ENCODE assay signal across 12 cellular contexts in the genomic region with DNA sequence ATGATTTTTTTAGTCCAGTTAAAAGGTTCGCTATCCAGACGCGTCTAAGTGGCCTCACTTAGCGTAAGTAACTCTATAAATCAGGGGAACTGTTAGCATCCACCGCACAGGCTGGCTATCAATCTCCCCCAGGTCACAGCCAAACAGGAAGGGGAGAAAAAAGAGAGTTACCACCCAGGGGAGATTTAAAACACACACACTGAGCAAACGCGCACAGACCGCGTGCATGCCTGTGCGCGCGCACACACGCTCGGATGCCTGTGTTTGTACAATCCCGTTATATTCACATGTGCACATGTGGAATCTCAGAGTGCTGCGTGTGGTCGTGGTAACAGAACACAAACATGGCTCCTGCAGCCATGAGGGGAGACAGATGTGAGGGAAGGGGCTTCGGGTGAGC.
DNase-seq lines count a peak whose midpoint lies in the region; ATAC-seq and TF ChIP-seq lines count a peak whose summit lies in the region.
"Had no signal": no experiment of that assay in that cellular context is flagged by ENCODE, and none has a peak within 500 bp of the region (broad histone marks: within the 10 kb centered on the region; RNA-seq: fewer than 3 reads in every experiment).

No MANE protein-coding gene starts in this region.

- 0 out of 22 replicates have a peak overlapping the region, but pooled peaks of 2 of the 11 experiments have one; percentile 6 to 9 for H3K9ac ChIP-seq in BLaER1 treated with 17β-estradiol and CSF1 and Interleukin-3, amounts not matched to agents 10 nM and 100 nM
- no peak overlapping the region for H3K9ac ChIP-seq in H9 (ENCODE audit: extremely low read depth, insufficient read length, low read length)
- H3K9ac ChIP-seq in trophoblast cell (ENCODE audit: low read length): no peak overlapping the region

- H3K36me3 ChIP-seq in BLaER1 treated with 17β-estradiol and CSF1 and Interleukin-3, amounts not matched to agents 10 nM and 100 nM: no peaks in the 10 kb centered on the region
- no peaks in the 10 kb centered on the region for H3K36me3 ChIP-seq in trophoblast cell (ENCODE audit: control insufficient read depth in 1 of 2, insufficient read depth in 2 of 2, low read length in 2 of 2)
- H3K36me3 ChIP-seq: neutrophil had no signal

- H2AK5ac ChIP-seq in H9 (ENCODE audit: insufficient read length, low read length) (no peak overlapping the region), trophoblast cell (ENCODE audit: low read length) (no peak overlapping the region)

- H3K23me2 ChIP-seq in H9 (ENCODE audit: insufficient read length, low read depth, low read length, poor library complexity, severe bottlenecking): no peaks in the 10 kb centered on the region

- no peak overlapping the region for H3K56ac ChIP-seq in H9 (ENCODE audit: insufficient read length, low read depth, low read length)

- DNase-seq in H9 (no peak), epithelial cell of esophagus (ENCODE audit: low read depth) (peak; percentile 38), trophoblast cell (no peak), NCI-H1694 treated with DMSO at 0.1 percent for 48 hours (lab: John Stamatoyannopoulos, UW) (no peak), foreskin fibroblast (no peak)
- DNase-seq: activated naive CD4-positive, alpha-beta T cell treated with Interleukin-2 at 50 U/mL for 16 hours; DMS79 treated with DMSO at 0.1 percent for 48 hours; stimulated activated CD4-positive, alpha-beta T cell treated with anti-CD3 and anti-CD28 coated beads, Interleukin-4, amount 100 ng/mL, for 24 hours; T-cell had no signal

- H3K79me1 ChIP-seq in H9 (ENCODE audit: insufficient read depth, low read depth, low read length, poor library complexity, severe bottlenecking) (no peaks in the 10 kb centered on the region), trophoblast cell (ENCODE audit: low read length) (no peaks in the 10 kb centered on the region)

- H4K5ac ChIP-seq in H9 (ENCODE audit: insufficient read length, low read depth, low read length): no peak overlapping the region

- ATAC-seq in HG03354 (IDR thresholded peaks at IDR 0.05; ENCODE audit: poor library complexity, severe bottlenecking, unreplicated experiment): no peak
- ATAC-seq: T-cell had no signal

- no peak overlapping the region for H3K4ac ChIP-seq in H9 (ENCODE audit: low read depth, low read length)
- no peak overlapping the region for H3K4ac ChIP-seq in trophoblast cell (ENCODE audit: low read depth, low read length)

- H3K79me2 ChIP-seq in H9 (ENCODE audit: insufficient read depth, low read length) (no peaks in the 10 kb centered on the region), trophoblast cell (ENCODE audit: control insufficient read depth, insufficient read depth, low read length, poor library complexity) (no peaks in the 10 kb centered on the region)

- no peak overlapping the region for H4K12ac ChIP-seq in trophoblast cell (ENCODE audit: low read depth, low read length)

- TF ChIP-seq CTCF in H9 (conservative IDR thresholded peaks at IDR 0.05): no peak
- no peak for TF ChIP-seq CTCF in epithelial cell of esophagus (IDR thresholded peaks at IDR 0.05; ENCODE audit: insufficient read depth, low read depth, low read length, missing control alignments)
- TF ChIP-seq CTCF in foreskin fibroblast (IDR thresholded peaks at IDR 0.05; ENCODE audit: low read depth, low read length): no peak

- no peaks in the 10 kb centered on the region for H3K27me3 ChIP-seq in BLaER1 treated with 17β-estradiol and CSF1 and Interleukin-3, amounts not matched to agents 10 nM and 100 nM
- no peaks in the 10 kb centered on the region for H3K27me3 ChIP-seq in H9 (ENCODE audit: insufficient read depth, low read length)
- H3K27me3 ChIP-seq in trophoblast cell (ENCODE audit: insufficient read depth, low read length): no peaks in the 10 kb centered on the region

- no peak overlapping the region for H3T11ph ChIP-seq in H9 (ENCODE audit: low read length)

- H3K14ac ChIP-seq in H9 (ENCODE audit: insufficient read depth, low read length): no peak overlapping the region
- no peak overlapping the region for H3K14ac ChIP-seq in trophoblast cell (ENCODE audit: low read length)

- peaks cover 0 to 23% (median 0%) of the 10 kb centered on the region in 11 experiments; a peak in 6 of 22 replicates for H4K20me1 ChIP-seq in BLaER1 treated with 17β-estradiol and CSF1 and Interleukin-3, amounts not matched to agents 10 nM and 100 nM
- H4K20me1 ChIP-seq in H9 (ENCODE audit: control insufficient read depth, insufficient read depth, insufficient read length): no peaks in the 10 kb centered on the region

- no peak overlapping the region for H2AFZ ChIP-seq in H9 (ENCODE audit: low read length)
- no peak overlapping the region for H2AFZ ChIP-seq in trophoblast cell (ENCODE audit: insufficient read depth, low read length, poor library complexity)

- no peak overlapping the region for H3K23ac ChIP-seq in H9 (ENCODE audit: insufficient read length, low read depth, low read length)
- H3K23ac ChIP-seq in trophoblast cell (ENCODE audit: low read length): no peak overlapping the region

- H3K27me3 Mint-ChIP-seq in H9 (ENCODE audit: low read depth): no peaks in the 10 kb centered on the region
- H3K27me3 Mint-ChIP-seq: T-cell had no signal

- H3K9me3 ChIP-seq in BLaER1 treated with 17β-estradiol and CSF1 and Interleukin-3, amounts not matched to agents 10 nM and 100 nM (replicated peaks in 1 of 11): no peaks in the 10 kb centered on the region
- H3K9me3 ChIP-seq in H9 (ENCODE audit: control insufficient read depth, low read depth, low read length) (no peaks in the 10 kb centered on the region), trophoblast cell (ENCODE audit: insufficient read depth, low read depth, low read length) (peaks cover 3% of the 10 kb centered on the region)
- H3K9me3 ChIP-seq: neutrophil had no signal

- no peak overlapping the region for H3K27ac ChIP-seq in BLaER1 treated with 17β-estradiol and CSF1 and Interleukin-3, amounts not matched to agents 10 nM and 100 nM
- H3K27ac ChIP-seq in H9 (ENCODE audit: insufficient read length, low read depth, low read length) (no peak overlapping the region), trophoblast cell (ENCODE audit: low read depth, low read length) (no peak overlapping the region)
- H3K27ac ChIP-seq: neutrophil had no signal

- H4K8ac ChIP-seq in H9 (replicated peaks; ENCODE audit: insufficient read length, low read depth, low read length): no peak overlapping the region
- no peak overlapping the region for H4K8ac ChIP-seq in trophoblast cell (ENCODE audit: low read depth, low read length)

- no CpG with 5 or more reads among the region's 18 CpGs for WGBS in H9 (ENCODE audit: extremely low coverage, insufficient read length, low lambda C conversion rate)
- no CpG with 5 or more reads among the region's 18 CpGs for WGBS in trophoblast cell (ENCODE audit: extremely low coverage, insufficient coverage, insufficient read length)

- H2BK20ac ChIP-seq in H9 (ENCODE audit: low read depth, low read length, poor library complexity, severe bottlenecking): no peak overlapping the region

- H3K4me3 ChIP-seq in BLaER1 treated with 17β-estradiol and CSF1 and Interleukin-3, amounts not matched to agents 10 nM and 100 nM: no peak overlapping the region
- H3K4me3 ChIP-seq in epithelial cell of esophagus (ENCODE audit: low read length) (no peak overlapping the region), trophoblast cell (ENCODE audit: low read depth, low read length) (peak overlapping the region; percentile 25), foreskin fibroblast (ENCODE audit: low read depth in 1 of 2, low read length in 2 of 2) (no peak overlapping the region)

- H2BK120ac ChIP-seq in H9 (ENCODE audit: low read depth, low read length, poor library complexity, severe bottlenecking) (no peak overlapping the region), trophoblast cell (ENCODE audit: insufficient read depth, low read length, poor library complexity) (no peak overlapping the region)

- H3K9me3 Mint-ChIP-seq in H9: no peaks in the 10 kb centered on the region
- H3K9me3 Mint-ChIP-seq: T-cell had no signal

- H3K18ac ChIP-seq in H9 (ENCODE audit: insufficient read length, low read depth, low read length) (no peak overlapping the region), trophoblast cell (ENCODE audit: low read length) (no peak overlapping the region)

- peaks cover 13 to 47% (median 35%) of the 10 kb centered on the region in 10 experiments for H3K4me1 ChIP-seq in BLaER1 treated with 17β-estradiol and CSF1 and Interleukin-3, amounts not matched to agents 10 nM and 100 nM
- H3K4me1 ChIP-seq in H9 (ENCODE audit: insufficient read depth, low read length): no peaks in the 10 kb centered on the region; the same call in 1 of the 2 replicates
- no peaks in the 10 kb centered on the region for H3K4me1 ChIP-seq in trophoblast cell (ENCODE audit: control insufficient read depth in 1 of 2, insufficient read depth in 2 of 2, low read length in 2 of 2)

- H2BK12ac ChIP-seq in H9 (ENCODE audit: insufficient read length, low read depth, low read length): no peak overlapping the region
- H2BK12ac ChIP-seq in trophoblast cell (ENCODE audit: low read length): no peak overlapping the region

- H2BK5ac ChIP-seq in H9 (ENCODE audit: insufficient read length, low read length) (no peak overlapping the region), trophoblast cell (ENCODE audit: low read depth, low read length, poor library complexity) (no peak overlapping the region)

- peak overlapping the region in 2 of 3 experiments; percentile 50 to 91; a peak in 2 of 7 replicates for H3K27ac Mint-ChIP-seq in H9
- H3K27ac Mint-ChIP-seq: T-cell had no signal

- H4K91ac ChIP-seq in H9 (ENCODE audit: insufficient read length, low read depth, low read length) (no peak overlapping the region), trophoblast cell (ENCODE audit: low read depth, low read length) (no peak overlapping the region)

- H3K4me2 ChIP-seq in BLaER1 treated with 17β-estradiol and CSF1 and Interleukin-3, amounts not matched to agents 10 nM and 100 nM: peak overlapping the region; percentile 42 to 93 (median 71); a peak in 20 of 22 replicates
- H3K4me2 ChIP-seq in H9 (ENCODE audit: insufficient read depth, insufficient read length, low read length): no peak overlapping the region
- no peak overlapping the region for H3K4me2 ChIP-seq in trophoblast cell (ENCODE audit: low read length)

- H3K36me3 Mint-ChIP-seq in H9 (ENCODE audit: insufficient read depth in 1 of 3, low read depth in 3 of 3): no peaks in the 10 kb centered on the region; a peak in 1 of 7 replicates
- H3K36me3 Mint-ChIP-seq: T-cell had no signal

- no peak overlapping the region; a peak in 1 of 5 replicates for H3K4me3 Mint-ChIP-seq in H9
- H3K4me3 Mint-ChIP-seq: T-cell had no signal

- no peak overlapping the region for H2BK15ac ChIP-seq in H9 (ENCODE audit: low read depth, low read length)

- peaks cover 4 to 26% of the 10 kb centered on the region in 2 experiments for H3K4me1 Mint-ChIP-seq in H9

Comparison
In these comparisons a context has a peak if more than half of its experiments do, and no peak if none do; other contexts are left out.
1. H3K4me2 ChIP-seq: peak in BLaER1 treated with 17β-estradiol and CSF1 and Interleukin-3, amounts not matched to agents 10 nM and 100 nM (11 of 11); none in H9 (single experiment) and trophoblast cell (single experiment).